14 cellular contexts compared by ENCODE assay signal in the genomic region with DNA sequence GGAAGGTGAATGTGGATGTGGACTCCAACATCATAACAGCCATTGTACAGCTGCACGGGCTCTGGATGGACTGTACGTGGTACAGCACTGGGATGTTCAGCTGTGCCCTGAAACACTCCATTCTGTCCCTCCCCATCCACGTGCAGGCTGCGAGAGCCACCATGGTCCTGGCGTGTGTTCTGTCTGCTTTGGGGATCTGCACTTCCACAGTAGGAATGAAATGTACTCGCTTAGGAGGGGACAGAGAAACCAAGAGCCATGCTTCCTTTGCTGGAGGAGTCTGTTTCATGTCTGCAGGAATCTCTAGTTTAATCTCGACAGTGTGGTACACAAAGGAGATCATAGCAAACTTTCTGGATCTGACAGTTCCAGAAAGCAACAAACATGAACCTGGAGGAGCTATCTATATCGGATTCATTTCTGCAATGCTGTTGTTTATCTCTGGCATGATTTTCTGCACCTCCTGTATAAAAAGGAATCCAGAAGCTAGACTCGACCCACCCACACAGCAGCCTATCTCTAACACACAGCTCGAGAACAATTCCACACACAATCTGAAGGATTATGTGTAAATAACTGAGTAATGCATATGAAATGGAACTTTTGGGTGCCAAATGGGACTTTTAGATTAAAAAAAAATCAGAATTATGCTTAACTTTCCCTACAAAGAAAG. TPM values are rescaled to one million over a fixed set of nuclear protein-coding genes. Genes with fewer than 3 reads are reported as not detected.
DNase-seq lines count a peak whose midpoint lies in the region; ATAC-seq and TF ChIP-seq lines count a peak whose summit lies in the region.
"Had no signal": no experiment of that assay in that cellular context is flagged by ENCODE, and none has a peak within 500 bp of the region (broad histone marks: within the 10 kb centered on the region; RNA-seq: fewer than 3 reads in every experiment).

No MANE protein-coding gene starts in this region.

- DNase-seq in amniotic epithelial cell (ENCODE audit: low read depth) (peak; percentile 85), glutamatergic neuron (no peak), occipital lobe (lab: John Stamatoyannopoulos, UW) (peak; percentile 35), upper lobe of right lung (no peak)
- no peak for DNase-seq in activated CD4-positive, alpha-beta T cell treated with anti-CD3 and anti-CD28 coated beads for 48 hours
- DNase-seq: activated naive CD4-positive, alpha-beta T cell treated with Interleukin-2 at 50 U/mL for 16 hours; foreskin melanocyte; NCI-H146; NCI-H748 treated with DMSO at 0.1 percent for 48 hours had no signal

- H3K27ac Mint-ChIP-seq in glutamatergic neuron (ENCODE audit: unreplicated experiment), result peak overlapping the region; percentile 80
- H3K27ac Mint-ChIP-seq: dendritic cell treated with granulocyte-macrophage colony-stimulating factor and Interleukin-4, amounts not matched to agents 40 ng/mL and 50 ng/mL, for 4 days had no signal

- H3K9me3 Mint-ChIP-seq in glutamatergic neuron (ENCODE audit: unreplicated experiment), result peaks cover 1% of the 10 kb centered on the region
- H3K9me3 Mint-ChIP-seq: dendritic cell treated with granulocyte-macrophage colony-stimulating factor and Interleukin-4, amounts not matched to agents 40 ng/mL and 50 ng/mL, for 4 days had no signal

- no peak overlapping the region for H3K4me3 Mint-ChIP-seq in glutamatergic neuron (ENCODE audit: unreplicated experiment)
- H3K4me3 Mint-ChIP-seq: dendritic cell treated with granulocyte-macrophage colony-stimulating factor and Interleukin-4, amounts not matched to agents 40 ng/mL and 50 ng/mL, for 4 days had no signal

- peaks cover 31% of the 10 kb centered on the region for H3K4me1 Mint-ChIP-seq in glutamatergic neuron (ENCODE audit: low read depth, unreplicated experiment)

- TF ChIP-seq CTCF in glutamatergic neuron (IDR thresholded peaks at IDR 0.05; ENCODE audit: partially characterized antibody, unreplicated experiment), result no peak
- TF ChIP-seq CTCF in upper lobe of right lung (IDR thresholded peaks at IDR 0.05), result no peak

- H3K4me3 ChIP-seq in upper lobe of right lung, result no peak overlapping the region

- H3K27me3 Mint-ChIP-seq in glutamatergic neuron (ENCODE audit: unreplicated experiment), result no peaks in the 10 kb centered on the region
- H3K27me3 Mint-ChIP-seq: dendritic cell treated with granulocyte-macrophage colony-stimulating factor and Interleukin-4, amounts not matched to agents 40 ng/mL and 50 ng/mL, for 4 days had no signal

- no peak overlapping the region for H3K27ac ChIP-seq in upper lobe of right lung

- no peaks in the 10 kb centered on the region for H3K36me3 Mint-ChIP-seq in glutamatergic neuron (ENCODE audit: unreplicated experiment)

- H3K27me3 ChIP-seq in upper lobe of right lung, result no peaks in the 10 kb centered on the region

- intact Hi-C loops in upper lobe of right lung (cut with DNase I), result no loop called here

- H3K36me3 ChIP-seq in upper lobe of right lung, result no peaks in the 10 kb centered on the region

- no peaks in the 10 kb centered on the region for H3K9me3 ChIP-seq in upper lobe of right lung

- peak; percentile 36 for ATAC-seq in upper lobe of right lung
- ATAC-seq in HG03045 (IDR thresholded peaks at IDR 0.05; ENCODE audit: unreplicated experiment), result no peak
- no peak for ATAC-seq in HG03442 (IDR thresholded peaks at IDR 0.05; ENCODE audit: unreplicated experiment)

- no peaks in the 10 kb centered on the region for H3K4me1 ChIP-seq in upper lobe of right lung

RNA-seq across cellular contexts. Expression of gene CLDN20, which starts 12.1 kb away (rescaled TPM):
- total RNA-seq in glutamatergic neuron (ENCODE audit: unreplicated experiment) (not detected), occipital lobe (not detected), upper lobe of right lung (not detected)
- total RNA-seq: activated CD8-positive, alpha-beta memory T cell treated with anti-CD3 and anti-CD28 coated beads for 36 hours; G401 had no signal

RNA-seq across cellular contexts. Expression of gene TFB1M, which starts 38.3 kb away (rescaled TPM):
- total RNA-seq in glutamatergic neuron (ENCODE audit: unreplicated experiment) (36.8 TPM), occipital lobe (17.2 TPM), upper lobe of right lung (18.6 TPM)

Comparison
In these comparisons a context has a peak if more than half of its experiments do, and no peak if none do; other contexts are left out.
1. DNase-seq: peak in amniotic epithelial cell (single experiment) and occipital lobe (single experiment); none in glutamatergic neuron (single experiment), upper lobe of right lung (single experiment) and activated CD4-positive, alpha-beta T cell treated with anti-CD3 and anti-CD28 coated beads for 48 hours (single experiment).